In the genomic region with DNA sequence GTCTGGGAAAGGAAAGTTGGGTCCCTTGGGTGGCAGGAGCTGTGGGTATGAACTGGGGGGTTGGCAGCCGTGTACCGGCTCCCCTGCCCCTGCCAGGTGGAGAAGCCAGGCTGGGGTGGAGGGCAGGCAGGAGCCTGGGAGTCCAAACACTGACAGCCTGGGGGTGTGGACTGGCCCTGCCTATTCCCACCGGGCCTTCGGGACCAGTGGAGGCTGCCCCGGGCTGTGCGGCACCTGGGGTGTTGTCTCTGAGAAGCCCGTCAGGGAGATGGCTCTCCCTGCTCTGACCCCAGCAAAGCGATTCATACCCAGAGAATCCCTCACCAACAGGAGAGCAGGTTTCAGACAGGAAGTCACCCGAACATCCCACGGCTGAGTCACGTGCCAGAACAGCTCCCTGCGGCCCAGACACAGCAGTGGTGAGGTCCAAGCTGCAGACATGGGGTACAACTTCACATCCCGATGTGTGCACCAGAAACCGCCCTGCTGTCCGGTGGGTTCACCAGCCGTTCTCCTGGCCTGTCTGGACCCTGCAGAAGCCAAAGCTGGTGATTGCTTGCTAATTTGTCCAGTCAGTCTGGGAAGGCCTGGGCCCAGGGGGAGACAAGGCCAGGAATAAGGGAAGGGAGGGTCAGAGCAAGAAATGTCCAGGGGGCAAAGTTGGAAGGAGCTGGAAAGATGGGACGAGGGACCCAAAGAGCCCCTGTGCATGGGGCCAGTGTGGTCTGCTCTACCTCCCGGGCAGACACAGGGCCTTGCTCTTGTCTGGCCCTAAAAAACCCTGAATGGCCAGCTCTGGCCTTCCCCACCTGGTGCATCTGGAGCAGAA, we compare ENCODE assay signal across 9 cellular contexts. TPM values are rescaled to one million over a fixed set of nuclear protein-coding genes. Genes with fewer than 3 reads are reported as not detected.
DNase-seq lines count a peak whose midpoint lies in the region; ATAC-seq, FAIRE-seq and TF ChIP-seq lines count a peak whose summit lies in the region.
"Had no signal": no experiment of that assay in that cellular context is flagged by ENCODE, and none has a peak within 500 bp of the region (broad histone marks: within the 10 kb centered on the region; RNA-seq: fewer than 3 reads in every experiment).

No MANE protein-coding gene starts in this region.

- no peaks in the 10 kb centered on the region for H3K23me2 ChIP-seq in H9 (ENCODE audit: insufficient read length, low read depth, low read length, poor library complexity, severe bottlenecking)

- no peak for TF ChIP-seq RAD21 in GM12878 (IDR thresholded peaks at IDR 0.05; ENCODE audit: insufficient read depth, low read depth, low read length)

- no peak overlapping the region for H2AK5ac ChIP-seq in H9 (ENCODE audit: insufficient read length, low read length)

- peak overlapping the region; percentile 93 for H3K27ac ChIP-seq in GM12878 (ENCODE audit: control insufficient read depth, insufficient read depth)
- H3K27ac ChIP-seq in H9 (ENCODE audit: insufficient read length, low read depth, low read length) = no peak overlapping the region

- peaks cover 63% of the 10 kb centered on the region for H3K4me1 ChIP-seq in GM12878 (ENCODE audit: control insufficient read depth, insufficient read depth, low read length)
- no peaks in the 10 kb centered on the region for H3K4me1 ChIP-seq in H9 (ENCODE audit: insufficient read depth, low read length)

- H2BK120ac ChIP-seq in H9 (ENCODE audit: low read depth, low read length, poor library complexity, severe bottlenecking) = no peak overlapping the region

- no peaks in the 10 kb centered on the region for H3K79me1 ChIP-seq in H9 (ENCODE audit: insufficient read depth, low read depth, low read length, poor library complexity, severe bottlenecking)

- H2BK20ac ChIP-seq in H9 (ENCODE audit: low read depth, low read length, poor library complexity, severe bottlenecking) = no peak overlapping the region

- no peak overlapping the region for H3K23ac ChIP-seq in H9 (ENCODE audit: insufficient read length, low read depth, low read length)

- ATAC-seq in GM12878 = peak; percentile 4
- no peak for ATAC-seq in GM18867 (IDR thresholded peaks at IDR 0.05; ENCODE audit: unreplicated experiment)
- no peak for ATAC-seq in GM21423 (IDR thresholded peaks at IDR 0.05; ENCODE audit: unreplicated experiment)

- CTCF ChIA-PET in GM12878 (lab: Yijun Ruan, JAX) = interaction anchor here (0.9 to 11.9 kb wide), 7 partner anchors 8 to 92 kb away, joined by 3 to 114 read pairs (median 6); no protein-coding TSS in a partner anchor

- no peaks in the 10 kb centered on the region for H4K20me1 ChIP-seq in GM12878 (ENCODE audit: control insufficient read depth, insufficient read depth)
- no peaks in the 10 kb centered on the region for H4K20me1 ChIP-seq in H9 (ENCODE audit: control insufficient read depth, insufficient read depth, insufficient read length)

- H3K4me3 ChIP-seq in GM12878 = peak overlapping the region; percentile 14; the same call in 1 of the 2 replicates

- TF ChIP-seq POLR2A in GM12891 (IDR thresholded peaks at IDR 0.05; ENCODE audit: low read depth, low read length) (0 out of 2 replicates have a peak, but pooled peaks have one; percentile 22), GM12878 (IDR thresholded peaks at IDR 0.05; ENCODE audit: low read depth, low read length) (peak; percentile 26; the same call in 1 of the 2 replicates)

- no peak overlapping the region for H4K8ac ChIP-seq in H9 (replicated peaks; ENCODE audit: insufficient read length, low read depth, low read length)

- no peak overlapping the region for H3K27ac Mint-ChIP-seq in H9

- no peak overlapping the region for H3K56ac ChIP-seq in H9 (ENCODE audit: insufficient read length, low read depth, low read length)

- H2BK12ac ChIP-seq in H9 (ENCODE audit: insufficient read length, low read depth, low read length) = no peak overlapping the region

- BruUV-seq in GM12878 (replicated peaks; lab: Mats Ljungman, UMichigan) = no TSS peak

- POLR2A ChIA-PET in GM12878 (lab: Charles Lee) = interaction anchor here (2.2 to 2.4 kb wide), 2 partner anchors 8 to 47 kb away, joined by 11 to 19 read pairs; partner anchors contain the start of gene CDCA4

- H3K4me1 Mint-ChIP-seq in H9 = peaks cover 4 to 8% of the 10 kb centered on the region in 2 experiments; a peak in 2 of 4 replicates

- H3K4ac ChIP-seq in H9 (ENCODE audit: low read depth, low read length) = no peak overlapping the region

- TF ChIP-seq CTCF in GM12878 (IDR thresholded peaks at IDR 0.05 in 2 of 3, conservative IDR thresholded peaks at IDR 0.05 in 1 of 3; ENCODE audit: control insufficient read depth in 2 of 3, extremely low read depth in 1 of 3, insufficient read depth in 1 of 3, low read depth in 3 of 3, low read length in 3 of 3) (no peak), H9 (conservative IDR thresholded peaks at IDR 0.05) (no peak)

- H4K5ac ChIP-seq in H9 (ENCODE audit: insufficient read length, low read depth, low read length) = no peak overlapping the region

- H2BK5ac ChIP-seq in H9 (ENCODE audit: insufficient read length, low read length) = no peak overlapping the region

- H2AFZ ChIP-seq in GM12878 (ENCODE audit: control insufficient read depth, low read depth, low read length) = no peak overlapping the region; the same call in 1 of the 2 replicates
- no peak overlapping the region for H2AFZ ChIP-seq in H9 (ENCODE audit: low read length)

- in situ Hi-C loops in GM12878 (cut with MboI) (no loop called here), G401 (cut with HindIII; ENCODE audit: low sequenced_read_pairs) (no loop called here)

- SMC1A ChIA-PET in GM12878 (lab: Charles Lee; ENCODE audit: uncharacterized antibody, unreplicated experiment) = interaction anchor here (1.3 to 7.8 kb wide), 3 partner anchors 9 to 18 kb away, joined by 4 to 47 read pairs (median 5); no protein-coding TSS in a partner anchor

- H3K79me2 ChIP-seq in GM12878 (ENCODE audit: control insufficient read depth, insufficient read depth, low read length) (peaks cover 49% of the 10 kb centered on the region), H9 (ENCODE audit: insufficient read depth, low read length) (no peaks in the 10 kb centered on the region)

- H3K27me3 ChIP-seq in GM12878 (replicated peaks in 1 of 2; ENCODE audit: control insufficient read depth in 2 of 2, insufficient read depth in 2 of 2, low read length in 1 of 2) (no peaks in the 10 kb centered on the region), H9 (ENCODE audit: insufficient read depth, low read length) (no peaks in the 10 kb centered on the region)

- no peak overlapping the region for H2BK15ac ChIP-seq in H9 (ENCODE audit: low read depth, low read length)

- H3K9ac ChIP-seq in GM12878 (ENCODE audit: control insufficient read depth, insufficient read depth, low read length) = peak overlapping the region; percentile 84
- no peak overlapping the region for H3K9ac ChIP-seq in H9 (ENCODE audit: extremely low read depth, insufficient read length, low read length)

- no peak overlapping the region for H3K18ac ChIP-seq in H9 (ENCODE audit: insufficient read length, low read depth, low read length)

- no peaks in the 10 kb centered on the region for H3K9me3 ChIP-seq in GM12878 (replicated peaks; ENCODE audit: control insufficient read depth, insufficient read depth, low read length)
- no peaks in the 10 kb centered on the region for H3K9me3 ChIP-seq in H9 (ENCODE audit: control insufficient read depth, low read depth, low read length)

- peaks cover 17% of the 10 kb centered on the region for H3K27me3 Mint-ChIP-seq in H9 (ENCODE audit: low read depth)

- no peak overlapping the region for H3K4me3 Mint-ChIP-seq in H9

- RAD21 ChIA-PET in GM12878 (lab: Charles Lee; ENCODE audit: unreplicated experiment) = interaction anchor here (0.7 to 5.3 kb wide), 5 partner anchors 8 to 48 kb away, joined by 3 to 25 read pairs (median 10); partner anchors contain the start of gene CDCA4

- FAIRE-seq in GM12891 (lab: Jason Lieb, UNC) (peak; percentile 97), GM12878 (lab: Jason Lieb, UNC) (no peak)

- intact Hi-C loops in GM12878 (cut with micrococcal nuclease; ENCODE audit: unreplicated experiment) = loop anchor here (5.0 to 10.0 kb wide), 2 partner anchors 45 to 417 kb away; partner anchors contain the start of genes CDCA4 and CRIP1

- WGBS in GM12878 (ENCODE audit: insufficient coverage, insufficient replicate concordance, low lambda C conversion rate, missing lambda C conversion rate) = 17% methylated on average over 18 of the region's 18 CpGs
- no CpG with 5 or more reads among the region's 18 CpGs for WGBS in H9 (ENCODE audit: extremely low coverage, insufficient read length, low lambda C conversion rate)

- no peak overlapping the region for H3T11ph ChIP-seq in H9 (ENCODE audit: low read length)

- no peaks in the 10 kb centered on the region for H3K9me3 Mint-ChIP-seq in H9

- no peaks in the 10 kb centered on the region for H3K36me3 Mint-ChIP-seq in H9 (ENCODE audit: insufficient read depth in 1 of 3, low read depth in 3 of 3)

- H4K91ac ChIP-seq in H9 (ENCODE audit: insufficient read length, low read depth, low read length) = no peak overlapping the region

- H3K14ac ChIP-seq in H9 (ENCODE audit: insufficient read depth, low read length) = no peak overlapping the region

- no peak for DNase-seq in GM12891 (ENCODE audit: insufficient read length, low spot score)
- peak; percentile 43 for DNase-seq in T follicular helper cell (ENCODE audit: low read depth)
- peak; percentile 55 for DNase-seq in GM12878 (ENCODE audit: low read depth, low spot score)
- DNase-seq in stimulated activated CD4-positive, alpha-beta T cell treated with anti-CD3 and anti-CD28 coated beads, Interleukin-1b, Interleukin-23, amount 100 ng/mL, for 48 hours = peak; percentile 82
- no peak for DNase-seq in H9
- no peak for DNase-seq in G401 (ENCODE audit: low spot score)

- no peaks in the 10 kb centered on the region for H3K36me3 ChIP-seq in GM12878 (ENCODE audit: control insufficient read depth in 2 of 2, insufficient read depth in 2 of 2, low read length in 1 of 2)

- TF ChIP-seq EP300 in GM12878 (IDR thresholded peaks at IDR 0.05; ENCODE audit: borderline replicate concordance in 1 of 2, control insufficient read depth in 1 of 2, low read depth in 2 of 2, low read length in 2 of 2) = no peak

- H3K4me2 ChIP-seq in GM12878 (ENCODE audit: control insufficient read depth, insufficient read depth) (peak overlapping the region; percentile 98), H9 (ENCODE audit: insufficient read depth, insufficient read length, low read length) (no peak overlapping the region)

RNA-seq across cellular contexts. Expression of gene GPR132, which starts 2.1 kb away (rescaled TPM):
- polyA plus RNA-seq in GM12891 (2012; ENCODE audit: low read depth, missing spikeins) = 18.8 TPM
- total RNA-seq in GM12878 (2013; cell fraction: nucleolus; rRNA removed) = 118 and 130 TPM in 2 replicates
- total RNA-seq in GM12878 (2014; rRNA removed) (45.8 and 49.3 TPM in 2 replicates), GM12878 (2014; rRNA removed; fragmentation: Illumina TruSeq; extraction: Trizol) (20.3 and 21.0 TPM in 2 replicates), GM12878 (2021) (39.6 and 40.3 TPM in 2 replicates), H9 (2021) (0.20 and 0.24 TPM in 2 replicates)
- 9.9 TPM for polyA plus RNA-seq in GM12878 (2011; ENCODE audit: low read depth)
- polyA plus RNA-seq in GM12878 (2011; rRNA removed) (10.2 and 14.9 TPM in 2 replicates), GM12878 (2014; fragmentation: Illumina TruSeq; extraction: Trizol) (4.9 and 14.5 TPM in 2 replicates), GM12878 (2014; fragmentation: Nextera tagmentation; extraction: Ambion mirVana) (1 to 10 TPM; 1.9 to 2.2 TPM), GM12878 (2014; rRNA removed) (30.0 and 30.7 TPM in 2 replicates), GM12878 (2016; fragmentation: Nextera tagmentation; extraction: Ambion mirVana) (10 to 100 TPM; 19.8 to 21.7 TPM)
- 23.7 and 36.1 TPM in 2 replicates for polyA plus RNA-seq in GM12878 (2011; cell fraction: cytosol; rRNA removed)
- polyA plus RNA-seq in GM12878 (2011; cell fraction: nucleus; rRNA removed) = 47.6 and 57.0 TPM in 2 replicates
- polyA plus RNA-seq in GM12878 (2012) = 22.6 and 24.5 TPM in 2 replicates
- polyA minus RNA-seq in GM12878 (2011; rRNA and poly(A)+ RNA removed) = 38.5 and 63.1 TPM in 2 replicates
- polyA minus RNA-seq in GM12878 (2011; cell fraction: cytosol; rRNA and poly(A)+ RNA removed) = 15.9 and 17.0 TPM in 2 replicates
- 15.6 and 33.9 TPM in 2 replicates for polyA minus RNA-seq in GM12878 (2011; cell fraction: nucleus; rRNA and poly(A)+ RNA removed)
- 0.43 TPM in 1 of 2 replicates, not detected in the other for total RNA-seq in G401 (2014; rRNA removed; shearing (Covaris generic))
- total RNA-seq: NCI-H460 had no signal

RNA-seq across cellular contexts. Expression of gene CDCA4, which starts 46.5 kb away (rescaled TPM):
- 35.1 TPM for polyA plus RNA-seq in GM12891 (2012; ENCODE audit: low read depth, missing spikeins)
- 26.9 and 31.0 TPM in 2 replicates for total RNA-seq in GM12878 (2013; cell fraction: nucleolus; rRNA removed)
- total RNA-seq in GM12878 (2014; rRNA removed) (59.0 and 62.9 TPM in 2 replicates), GM12878 (2014; rRNA removed; fragmentation: Illumina TruSeq; extraction: Trizol) (28.7 and 30.1 TPM in 2 replicates), GM12878 (2021) (56.3 and 60.2 TPM in 2 replicates), H9 (2021) (57.7 and 58.5 TPM in 2 replicates)
- 12.7 TPM for polyA plus RNA-seq in GM12878 (2011; ENCODE audit: low read depth)
- polyA plus RNA-seq in GM12878 (2011; rRNA removed) (35.4 and 48.5 TPM in 2 replicates), GM12878 (2014; fragmentation: Illumina TruSeq; extraction: Trizol) (14.4 and 23.3 TPM in 2 replicates), GM12878 (2014; fragmentation: Nextera tagmentation; extraction: Ambion mirVana) (10 to 100 TPM; 10.4 to 16.1 TPM), GM12878 (2014; rRNA removed) (55.7 and 59.3 TPM in 2 replicates), GM12878 (2016; fragmentation: Nextera tagmentation; extraction: Ambion mirVana) (10 to 100 TPM; 61.7 to 64.0 TPM)
- polyA plus RNA-seq in GM12878 (2011; cell fraction: cytosol; rRNA removed) = 50.6 and 63.1 TPM in 2 replicates
- polyA plus RNA-seq in GM12878 (2011; cell fraction: nucleus; rRNA removed) = 32.4 and 40.6 TPM in 2 replicates
- polyA plus RNA-seq in GM12878 (2012) = 27.2 and 36.2 TPM in 2 replicates
- 25.7 and 41.9 TPM in 2 replicates for polyA minus RNA-seq in GM12878 (2011; rRNA and poly(A)+ RNA removed)
- 16.9 and 21.2 TPM in 2 replicates for polyA minus RNA-seq in GM12878 (2011; cell fraction: cytosol; rRNA and poly(A)+ RNA removed)
- 8.0 and 14.2 TPM in 2 replicates for polyA minus RNA-seq in GM12878 (2011; cell fraction: nucleus; rRNA and poly(A)+ RNA removed)
- 69.8 and 83.1 TPM in 2 replicates for total RNA-seq in G401 (2014; rRNA removed; shearing (Covaris generic))

Comparison
In these comparisons a context has a peak if more than half of its experiments do, and no peak if none do; other contexts are left out.
1. DNase-seq: peak in T follicular helper cell (single experiment), GM12878 (single experiment) and stimulated activated CD4-positive, alpha-beta T cell treated with anti-CD3 and anti-CD28 coated beads, Interleukin-1b, Interleukin-23, amount 100 ng/mL, for 48 hours (single experiment); none in GM12891 (single experiment), H9 (single experiment) and G401 (single experiment).
2. RNA of gene GPR132, which starts 2.1 kb away (total RNA-seq): 20.3 to 130 TPM in GM12878; 0.20 to 0.24 TPM in H9 and 0.43 TPM in G401; every median in the first group is over 10 times any median in the second.